ENCODE assay signal across 2 cellular contexts in the genomic region with DNA sequence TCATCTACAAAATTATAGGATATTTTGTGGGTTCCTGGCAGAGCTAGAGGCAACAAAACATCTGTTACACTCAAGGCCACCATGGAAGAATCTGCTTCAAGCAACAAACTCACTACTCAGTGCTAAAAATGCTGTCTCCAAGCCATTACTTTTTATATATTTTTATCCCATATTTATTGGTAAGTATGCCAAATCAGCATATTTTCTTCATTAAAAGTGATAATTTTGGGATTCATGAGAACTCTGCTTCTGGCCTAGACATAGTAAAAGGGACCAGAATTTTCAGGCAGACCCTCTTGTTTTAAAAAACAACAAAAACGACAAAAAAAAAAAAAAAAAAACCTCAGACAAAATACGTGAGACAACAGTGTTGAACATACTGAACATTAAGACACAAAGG.
TF ChIP-seq lines count a peak whose summit lies in the region.

No MANE protein-coding gene starts in this region.

TF ChIP-seq in A549, 52 proteins besides CTCF, POLR2A, EP300 and RAD21:
- TF ChIP-seq BHLHE40 (IDR thresholded peaks at IDR 0.05; ENCODE audit: low read depth, low read length) (no peak), MAFK (IDR thresholded peaks at IDR 0.05; ENCODE audit: partially characterized antibody) (peak; percentile 69)
TF ChIP-seq in A549: peak in this region for 1.

TF ChIP-seq in IMR-90, 13 proteins besides CTCF, POLR2A, EP300 and RAD21:
- TF ChIP-seq NFE2L2 (IDR thresholded peaks at IDR 0.05; ENCODE audit: low read depth, low read length) (no peak), MAFK (IDR thresholded peaks at IDR 0.05; ENCODE audit: low read depth, low read length) (peak; percentile 33; the same call in 1 of the 2 replicates), ELK1 (IDR thresholded peaks at IDR 0.05; ENCODE audit: borderline replicate concordance, low read depth, low read length) (no peak), BHLHE40 (IDR thresholded peaks at IDR 0.05; ENCODE audit: low read depth, low read length) (no peak), SMC3 (IDR thresholded peaks at IDR 0.05; ENCODE audit: low read depth, low read length) (no peak)
